ENCODE assay signal across 1 cellular context in the genomic region with DNA sequence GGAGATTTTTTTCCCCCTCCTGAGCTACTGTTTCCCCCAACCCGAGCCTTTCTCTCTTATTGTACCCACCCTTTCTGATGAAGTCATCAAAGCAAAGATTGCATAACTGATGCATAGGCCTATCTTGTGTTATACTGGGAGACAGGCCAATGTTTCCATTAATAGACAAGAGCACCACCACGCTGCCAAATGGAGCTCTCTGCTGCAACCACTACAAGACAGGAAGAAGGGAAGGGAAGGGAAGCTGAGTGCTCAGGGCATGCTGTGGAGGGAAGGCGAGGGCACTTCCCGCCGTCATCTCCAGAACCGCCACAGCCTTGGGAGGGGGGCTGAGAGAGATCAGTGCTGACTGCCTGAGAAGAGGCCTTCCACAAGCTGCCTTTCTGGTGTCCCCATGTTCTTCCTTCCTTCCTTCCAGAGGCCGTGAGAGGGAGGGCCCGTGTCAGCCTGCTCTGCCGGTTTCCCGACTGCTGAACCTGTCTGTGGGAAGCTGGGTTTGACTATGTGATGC.
TF ChIP-seq lines count a peak whose summit lies in the region.

No MANE protein-coding gene starts in this region.

TF ChIP-seq in SK-N-SH, 30 proteins besides CTCF, POLR2A, EP300 and RAD21 (continued from another document):
- TF ChIP-seq USF2 (IDR thresholded peaks at IDR 0.05; ENCODE audit: borderline replicate concordance, low read depth, low read length) (no peak), TCF12 (IDR thresholded peaks at IDR 0.05) (peak; percentile 57; the same call in 1 of the 2 replicates), SMC3 (IDR thresholded peaks at IDR 0.05; ENCODE audit: low read depth, low read length) (peak; percentile 35), FOXM1 (IDR thresholded peaks at IDR 0.05; ENCODE audit: low read depth) (no peak), JUND (IDR thresholded peaks at IDR 0.05) (0 out of 2 replicates have a peak, but pooled peaks have one; percentile 15), REST (IDR thresholded peaks at IDR 0.05; ENCODE audit: low read depth, low read length) (no peak), RCOR1 (IDR thresholded peaks at IDR 0.05; ENCODE audit: low read length) (peak; percentile 38; the same call in 1 of the 2 replicates), CHD2 (IDR thresholded peaks at IDR 0.05; ENCODE audit: low read length, partially characterized antibody) (no peak), GATA2 (CRISPR knock-in tag; IDR thresholded peaks at IDR 0.05) (peak; percentile 53), EZH2phosphoT487 (IDR thresholded peaks at IDR 0.05; ENCODE audit: borderline replicate concordance, low read depth) (no peak), MEF2A (IDR thresholded peaks at IDR 0.05; ENCODE audit: borderline replicate concordance, low read depth) (peak; percentile 91; the same call in 1 of the 2 replicates), POLR2AphosphoS5 (IDR thresholded peaks at IDR 0.05; ENCODE audit: low read depth, low read length) (no peak; the same call in 1 of the 2 replicates), TAF1 (IDR thresholded peaks at IDR 0.05; ENCODE audit: borderline replicate concordance, low read depth, low read length) (no peak), FOXJ3 (CRISPR knock-in tag; IDR thresholded peaks at IDR 0.05) (peak; percentile 68; the same call in 1 of the 2 replicates)
